ENCODE assay signal across 21 cellular contexts in genomic region chr9:19381656-19382055, GRCh38. TPM values are rescaled to one million over a fixed set of nuclear protein-coding genes. Genes with fewer than 3 reads are reported as not detected.
DNase-seq lines count a peak whose midpoint lies in the region; ATAC-seq and TF ChIP-seq lines count a peak whose summit lies in the region.
"Had no signal": no experiment of that assay in that cellular context is flagged by ENCODE, and none has a peak within 500 bp of the region (broad histone marks: within the 10 kb centered on the region; RNA-seq: fewer than 3 reads in every experiment).

No MANE protein-coding gene starts in this region.

- H3K27ac ChIP-seq in 22Rv1 (peak overlapping the region; percentile 96), OCI-LY7 (ENCODE audit: low read depth, low read length, poor library complexity, severe bottlenecking) (no peak overlapping the region)
- H3K27ac ChIP-seq: cardiac muscle cell had no signal

- H3K9me3 ChIP-seq in Caco-2: no peaks in the 10 kb centered on the region
- no peaks in the 10 kb centered on the region for H3K9me3 ChIP-seq in OCI-LY7 (ENCODE audit: low read length)
- H3K9me3 ChIP-seq: lower lobe of right lung, tibial artery had no signal

- DNase-seq in Caco-2 (no peak), OCI-LY7 (ENCODE audit: low spot score) (no peak), epithelial cell of esophagus (ENCODE audit: low read depth) (peak; percentile 28), NCI-H82 treated with DMSO at 0.1 percent for 48 hours (lab: John Stamatoyannopoulos, UW; ENCODE audit: unreplicated experiment) (no peak), putamen (ENCODE audit: low spot score) (no peak)
- DNase-seq in activated CD4-positive, CD25-positive, alpha-beta regulatory T cell treated with anti-CD3 and anti-CD28 coated beads, Interleukin-2, amount 50 U/mL, for 72 hours: no peak
- DNase-seq: dorsolateral prefrontal cortex, GOT3, head of caudate nucleus, KG1, lower lobe of right lung, NCI-H2171 treated with DMSO at 0.1 percent for 48 hours, NCI-H748 treated with DMSO at 0.1 percent for 48 hours, T-helper 2 cell, tibial artery had no signal

- H3K9me3 Mint-ChIP-seq in Caco-2 (ENCODE audit: unreplicated experiment): no peaks in the 10 kb centered on the region
- H3K9me3 Mint-ChIP-seq: activated naive CD4-positive, alpha-beta T cell treated with anti-CD3 and anti-CD28 coated beads, Interleukin-2, amount 50 U/mL, for 72 hours had no signal

- H3K4me1 ChIP-seq in Caco-2 (peaks cover 15% of the 10 kb centered on the region), OCI-LY7 (ENCODE audit: insufficient read depth, low read length, poor library complexity, severe bottlenecking) (peaks cover 30% of the 10 kb centered on the region)

- H3K4me3 Mint-ChIP-seq in Caco-2 (ENCODE audit: unreplicated experiment): peak overlapping the region; percentile 82

- H3K27me3 Mint-ChIP-seq in Caco-2 (ENCODE audit: insufficient read depth, unreplicated experiment): no peaks in the 10 kb centered on the region

- CTCF ChIA-PET in Caco-2 (lab: Charles Lee) (no interaction called here), OCI-LY7 (lab: Charles Lee; ENCODE audit: unreplicated experiment) (no interaction called here)

- H3K4me2 ChIP-seq in OCI-LY7 (ENCODE audit: low read length): peak overlapping the region; percentile 81

- H3K4me1 Mint-ChIP-seq in Caco-2 (ENCODE audit: low read depth, unreplicated experiment): peaks cover 16% of the 10 kb centered on the region

- H3K27ac Mint-ChIP-seq in Caco-2 (ENCODE audit: unreplicated experiment): no peak overlapping the region

- peaks cover 39% of the 10 kb centered on the region for H3K36me3 Mint-ChIP-seq in Caco-2 (ENCODE audit: insufficient read depth, unreplicated experiment)

- no peak for ATAC-seq in GM19023 (IDR thresholded peaks at IDR 0.05; ENCODE audit: unreplicated experiment)
- ATAC-seq: activated CD4-positive, CD25-positive, alpha-beta regulatory T cell treated with anti-CD3 and anti-CD28 coated beads, Interleukin-2, amount 50 U/mL, for 24 hours; activated naive CD4-positive, alpha-beta T cell treated with anti-CD3 and anti-CD28 coated beads, Interleukin-2, amount 50 U/mL, for 72 hours; lower lobe of right lung; Right ventricle myocardium inferior had no signal

- H3K27me3 ChIP-seq in Caco-2 (replicated peaks; ENCODE audit: control insufficient read depth, insufficient read depth, low read length): no peaks in the 10 kb centered on the region
- H3K27me3 ChIP-seq: cardiac muscle cell, dorsolateral prefrontal cortex, tibial artery had no signal

- H3K4me3 ChIP-seq in Caco-2 (ENCODE audit: low read depth, low read length) (no peak overlapping the region), OCI-LY7 (ENCODE audit: low read depth, low read length, poor library complexity, severe bottlenecking) (no peak overlapping the region), epithelial cell of esophagus (ENCODE audit: low read length) (no peak overlapping the region)

- H3K36me3 ChIP-seq in Caco-2 (ENCODE audit: control insufficient read depth, insufficient read depth, low read length): peaks cover 1% of the 10 kb centered on the region; the same call in 1 of the 2 replicates
- peaks cover 34% of the 10 kb centered on the region for H3K36me3 ChIP-seq in OCI-LY7 (ENCODE audit: insufficient read depth, low read length)

- BruUV-seq in Caco-2 (replicated peaks; lab: Mats Ljungman, UMichigan) (no TSS peak), OCI-LY7 (replicated peaks; lab: Mats Ljungman, UMichigan) (no TSS peak)

- H2AFZ ChIP-seq in OCI-LY7 (ENCODE audit: low read length): no peak overlapping the region

- H4K20me1 ChIP-seq in OCI-LY7 (ENCODE audit: insufficient read depth, low read length): peaks cover 28% of the 10 kb centered on the region

- POLR2A ChIA-PET in Caco-2 (lab: Charles Lee) (no interaction called here), OCI-LY7 (lab: Charles Lee) (no interaction called here)

- intact Hi-C loops in Caco-2 (cut with micrococcal nuclease; ENCODE audit: unreplicated experiment): no loop called here
- intact Hi-C loops in OCI-LY7 (cut with micrococcal nuclease; ENCODE audit: unreplicated experiment): loop anchor here (2.0 kb wide), 1 partner anchor 151 kb away; the partner anchor contains the start of gene DENND4C

- no peak for TF ChIP-seq CTCF in 22Rv1 (IDR thresholded peaks at IDR 0.05)
- no peak for TF ChIP-seq CTCF in Caco-2 (IDR thresholded peaks at IDR 0.05; ENCODE audit: insufficient read depth in 1 of 2, low read depth in 1 of 2, low read length in 1 of 2, severe bottlenecking in 1 of 2, unreplicated experiment in 1 of 2)
- TF ChIP-seq CTCF in OCI-LY7 (conservative IDR thresholded peaks at IDR 0.05; ENCODE audit: low read length): no peak
- no peak for TF ChIP-seq CTCF in epithelial cell of esophagus (IDR thresholded peaks at IDR 0.05; ENCODE audit: insufficient read depth, low read depth, low read length, missing control alignments)

- no peaks in the 10 kb centered on the region for H3K9me2 ChIP-seq in OCI-LY7 (ENCODE audit: insufficient read depth, low read length)

- H3K79me2 ChIP-seq in OCI-LY7 (ENCODE audit: insufficient read depth, low read depth, low read length): peaks cover 41% of the 10 kb centered on the region

RNA-seq across cellular contexts. Expression of gene RPS6, which starts 1.6 kb away (rescaled TPM):
- total RNA-seq in Caco-2 (2022): 1,720 and 1,761 TPM in 2 replicates
- 3,539 and 4,609 TPM in 2 replicates for total RNA-seq in OCI-LY7 (2014; rRNA removed; shearing (Covaris generic))
- 3,837 and 3,887 TPM in 2 replicates for total RNA-seq in OCI-LY7 (2022)

RNA-seq across cellular contexts. Expression of gene ACER2, which starts 27.2 kb away (rescaled TPM):
- 2.4 and 2.5 TPM in 2 replicates for total RNA-seq in Caco-2 (2022)
- total RNA-seq in OCI-LY7 (2014; rRNA removed; shearing (Covaris generic)): 1.4 and 1.6 TPM in 2 replicates
- total RNA-seq in OCI-LY7 (2022): 1.8 and 2.7 TPM in 2 replicates
